ENCODE assay signal across 8 cellular contexts in genomic region chr14:55025948-55026347, GRCh38. TPM values are rescaled to one million over a fixed set of nuclear protein-coding genes. Genes with fewer than 3 reads are reported as not detected.
DNase-seq lines count a peak whose midpoint lies in the region; ATAC-seq, FAIRE-seq and TF ChIP-seq lines count a peak whose summit lies in the region.

No MANE protein-coding gene starts in this region.

- no peak for ATAC-seq in activated T-cell treated with anti-CD3 and anti-CD28 coated beads, Interleukin-2, amount 50 U/mL, for 72 hours (replicated peaks in 1 of 2)
- no peak for ATAC-seq in activated T-helper 17 cell treated with anti-CD3 and anti-CD28 coated beads, Interleukin-2, amount 50 U/mL, for 72 hours (replicated peaks)
- no peak for ATAC-seq in HG03175 (IDR thresholded peaks at IDR 0.05; ENCODE audit: unreplicated experiment)

- H3K4me3 Mint-ChIP-seq in activated T-cell treated with anti-CD3 and anti-CD28 coated beads, Interleukin-2, amount 50 U/mL, for 72 hours, result peak overlapping the region; percentile 87 to 94
- H3K4me3 Mint-ChIP-seq in activated T-helper 17 cell treated with anti-CD3 and anti-CD28 coated beads, Interleukin-2, amount 50 U/mL, for 72 hours, result peak overlapping the region; percentile 93

- peaks cover 47% of the 10 kb centered on the region for H3K4me1 Mint-ChIP-seq in activated T-cell treated with anti-CD3 and anti-CD28 coated beads, Interleukin-2, amount 50 U/mL, for 72 hours (ENCODE audit: low read depth)
- peaks cover 26% of the 10 kb centered on the region for H3K4me1 Mint-ChIP-seq in activated T-helper 17 cell treated with anti-CD3 and anti-CD28 coated beads, Interleukin-2, amount 50 U/mL, for 72 hours

- intact Hi-C loops in tibial artery (cut with DNase I; ENCODE audit: low total_unique reads), result no loop called here

- no peaks in the 10 kb centered on the region for H3K9me3 Mint-ChIP-seq in activated T-cell treated with anti-CD3 and anti-CD28 coated beads, Interleukin-2, amount 50 U/mL, for 72 hours
- no peaks in the 10 kb centered on the region for H3K9me3 Mint-ChIP-seq in activated T-helper 17 cell treated with anti-CD3 and anti-CD28 coated beads, Interleukin-2, amount 50 U/mL, for 72 hours

- H3K79me2 ChIP-seq in keratinocyte (ENCODE audit: control insufficient read depth, insufficient read depth, low read length), result peaks cover 63% of the 10 kb centered on the region

- DNase-seq in activated T-cell treated with anti-CD3 and anti-CD28 coated beads, Interleukin-2, amount 50 U/mL, for 72 hours, result no peak
- no peak for DNase-seq in activated T-cell treated with anti-CD3 and anti-CD28 coated beads, Interleukin-2, amount 50 U/mL, for 48 hours
- no peak for DNase-seq in keratinocyte (ENCODE audit: low read depth, low spot score)
- no peak for DNase-seq in tibial artery
- no peak for DNase-seq in GM12891 (ENCODE audit: insufficient read length, low spot score)
- DNase-seq in NAMALWA (ENCODE audit: low spot score), result no peak

- no peak for TF ChIP-seq POLR2A in GM12891 (IDR thresholded peaks at IDR 0.05; ENCODE audit: low read depth, low read length)

- no peaks in the 10 kb centered on the region for H3K27me3 Mint-ChIP-seq in activated T-cell treated with anti-CD3 and anti-CD28 coated beads, Interleukin-2, amount 50 U/mL, for 72 hours (ENCODE audit: low read depth)
- H3K27me3 Mint-ChIP-seq in activated T-helper 17 cell treated with anti-CD3 and anti-CD28 coated beads, Interleukin-2, amount 50 U/mL, for 72 hours, result no peaks in the 10 kb centered on the region

- H3K27ac ChIP-seq in keratinocyte (ENCODE audit: control insufficient read depth, insufficient read depth, low read length) (peak overlapping the region; percentile 96), tibial artery (peak overlapping the region in 1 of 2 donors; percentile 83)

- peak overlapping the region; percentile 99 for H2AFZ ChIP-seq in keratinocyte (ENCODE audit: control insufficient read depth, low read length)

- no peaks in the 10 kb centered on the region for H3K36me3 ChIP-seq in keratinocyte (ENCODE audit: control insufficient read depth in 2 of 2, extremely low read depth in 1 of 2, insufficient read depth in 2 of 2, low read length in 2 of 2)
- no peaks in the 10 kb centered on the region for H3K36me3 ChIP-seq in tibial artery

- peaks cover 3 to 20% of the 10 kb centered on the region in 2 donors for H3K36me3 Mint-ChIP-seq in activated T-cell treated with anti-CD3 and anti-CD28 coated beads, Interleukin-2, amount 50 U/mL, for 72 hours (ENCODE audit: insufficient read depth in 2 of 2)
- H3K36me3 Mint-ChIP-seq in activated T-helper 17 cell treated with anti-CD3 and anti-CD28 coated beads, Interleukin-2, amount 50 U/mL, for 72 hours (ENCODE audit: low read depth), result peaks cover 48% of the 10 kb centered on the region

- no peaks in the 10 kb centered on the region for H4K20me1 ChIP-seq in keratinocyte (ENCODE audit: control insufficient read depth, extremely low read depth, insufficient read depth, low read length)

- H3K27me3 ChIP-seq in keratinocyte (ENCODE audit: control insufficient read depth, extremely low read depth, insufficient read depth, low read length), result no peaks in the 10 kb centered on the region
- H3K27me3 ChIP-seq in tibial artery, result no peaks in the 10 kb centered on the region

- H3K4me1 ChIP-seq in keratinocyte (ENCODE audit: control insufficient read depth, extremely low read depth, insufficient read depth, low read length), result peaks cover 19% of the 10 kb centered on the region
- H3K4me1 ChIP-seq in tibial artery, result peaks cover 0 to 33% (median 18%) of the 10 kb centered on the region in 4 donors

- no peaks in the 10 kb centered on the region for H3K9me3 ChIP-seq in keratinocyte (ENCODE audit: control insufficient read depth, low read depth, low read length)
- no peaks in the 10 kb centered on the region for H3K9me3 ChIP-seq in tibial artery

- H3K4me3 ChIP-seq in keratinocyte (ENCODE audit: control insufficient read depth in 2 of 3, extremely low read depth in 1 of 3, insufficient read depth in 2 of 3, low read depth in 1 of 3, low read length in 3 of 3) (peak overlapping the region; percentile 81 to 98 (median 86)), tibial artery (peak overlapping the region; percentile 83 to 84)

- dilution Hi-C loops in keratinocyte (cut with MboI; ENCODE audit: extremely low pct_ligation_motif_present, low sequenced_read_pairs), result no loop called here

- H3K9me1 ChIP-seq in keratinocyte (ENCODE audit: control insufficient read depth, extremely low read depth, insufficient read depth, low read length), result peaks cover 2% of the 10 kb centered on the region

- FAIRE-seq in keratinocyte (lab: Jason Lieb, UNC) (no peak), GM12891 (lab: Jason Lieb, UNC) (no peak)

- peak overlapping the region; percentile 96 for H3K9ac ChIP-seq in keratinocyte (ENCODE audit: control insufficient read depth, extremely low read depth, insufficient read depth, low read length)

- TF ChIP-seq CTCF in keratinocyte (optimal IDR thresholded peaks at IDR 0.05 in 1 of 3, IDR thresholded peaks at IDR 0.05 in 1 of 3, conservative IDR thresholded peaks at IDR 0.05 in 1 of 3; ENCODE audit: extremely low read depth in 1 of 3, insufficient read depth in 2 of 3, low read length in 3 of 3) (no peak), tibial artery (IDR thresholded peaks at IDR 0.05) (no peak)

- peak overlapping the region; percentile 99 for H3K27ac Mint-ChIP-seq in activated T-cell treated with anti-CD3 and anti-CD28 coated beads, Interleukin-2, amount 50 U/mL, for 72 hours
- peak overlapping the region; percentile 89 for H3K27ac Mint-ChIP-seq in activated T-helper 17 cell treated with anti-CD3 and anti-CD28 coated beads, Interleukin-2, amount 50 U/mL, for 72 hours

- H3K4me2 ChIP-seq in keratinocyte (ENCODE audit: control insufficient read depth, extremely low read depth, insufficient read depth, low read depth, low read length), result peak overlapping the region; percentile 97

TF ChIP-seq in GM12891, 5 proteins besides CTCF, POLR2A, EP300 and RAD21:
- TF ChIP-seq PAX5 (IDR thresholded peaks at IDR 0.05; ENCODE audit: insufficient read depth, low read length, severe bottlenecking) (no peak), POU2F2 (IDR thresholded peaks at IDR 0.05; ENCODE audit: low read depth, low read length) (no peak), SPI1 (IDR thresholded peaks at IDR 0.05; ENCODE audit: low read depth, low read length) (no peak), POLR2AphosphoS5 (IDR thresholded peaks at IDR 0.05; ENCODE audit: low read depth, low read length) (no peak), TAF1 (IDR thresholded peaks at IDR 0.05; ENCODE audit: low read depth, low read length) (no peak)

RNA-seq across cellular contexts. Expression of gene WDHD1, which starts 1.0 kb away (rescaled TPM):
- total RNA-seq in activated T-cell treated with anti-CD3 and anti-CD28 coated beads, Interleukin-2, amount 50 U/mL, for 72 hours, result 10 to 100 TPM; 43.7 to 50.7 TPM
- 10 to 100 TPM; 39.9 to 60.0 TPM for total RNA-seq in activated T-helper 17 cell treated with anti-CD3 and anti-CD28 coated beads, Interleukin-2, amount 50 U/mL, for 72 hours
- 4.8 to 13.0 TPM (median 7.4 TPM) in 3 replicates for polyA plus RNA-seq in keratinocyte
- 8.1 TPM for polyA plus RNA-seq in keratinocyte (2011; ENCODE audit: low read depth)
- polyA plus RNA-seq in keratinocyte (2011; cell fraction: cytosol; rRNA removed), result 2.9 and 5.6 TPM in 2 replicates
- 4.9 and 6.5 TPM in 2 replicates for polyA plus RNA-seq in keratinocyte (2011; cell fraction: nucleus; rRNA removed)
- polyA plus RNA-seq in keratinocyte (2012; ENCODE audit: low replicate concordance), result 2.1 and 7.5 TPM in 2 replicates
- 3.4 to 18.2 TPM (median 6.3 TPM) in 3 replicates for polyA minus RNA-seq in keratinocyte
- 2.9 TPM for polyA minus RNA-seq in keratinocyte (2011; cell fraction: cytosol; rRNA and poly(A)+ RNA removed)
- polyA minus RNA-seq in keratinocyte (2011; cell fraction: nucleus; rRNA and poly(A)+ RNA removed), result 3.7 and 11.9 TPM in 2 replicates
- polyA plus RNA-seq in GM12891 (2012; ENCODE audit: low read depth, missing spikeins), result 13.6 TPM

RNA-seq across cellular contexts. Expression of gene SOCS4, which starts 1.1 kb away (rescaled TPM):
- total RNA-seq in activated T-cell treated with anti-CD3 and anti-CD28 coated beads, Interleukin-2, amount 50 U/mL, for 72 hours, result 10 to 100 TPM; 25.9 to 27.0 TPM
- 10 to 100 TPM; 17.5 to 36.5 TPM for total RNA-seq in activated T-helper 17 cell treated with anti-CD3 and anti-CD28 coated beads, Interleukin-2, amount 50 U/mL, for 72 hours
- 6.9 to 14.1 TPM (median 10.7 TPM) in 3 replicates for polyA plus RNA-seq in keratinocyte
- polyA plus RNA-seq in keratinocyte (2011; ENCODE audit: low read depth), result 7.1 TPM
- polyA plus RNA-seq in keratinocyte (2011; cell fraction: cytosol; rRNA removed), result 4.4 and 8.4 TPM in 2 replicates
- 13.8 and 18.3 TPM in 2 replicates for polyA plus RNA-seq in keratinocyte (2011; cell fraction: nucleus; rRNA removed)
- polyA plus RNA-seq in keratinocyte (2012; ENCODE audit: low replicate concordance), result 7.2 and 10.6 TPM in 2 replicates
- polyA minus RNA-seq in keratinocyte, result 4.7 to 15.3 TPM (median 8.5 TPM) in 3 replicates
- polyA minus RNA-seq in keratinocyte (2011; cell fraction: cytosol; rRNA and poly(A)+ RNA removed), result 9.0 TPM
- 7.4 and 16.1 TPM in 2 replicates for polyA minus RNA-seq in keratinocyte (2011; cell fraction: nucleus; rRNA and poly(A)+ RNA removed)
- polyA plus RNA-seq in GM12891 (2012; ENCODE audit: low read depth, missing spikeins), result 7.3 TPM

RNA-seq across cellular contexts. Expression of gene MAPK1IP1L, which starts 25.5 kb away (rescaled TPM):
- 10 to 100 TPM; 90.9 to 91.4 TPM for total RNA-seq in activated T-cell treated with anti-CD3 and anti-CD28 coated beads, Interleukin-2, amount 50 U/mL, for 72 hours
- total RNA-seq in activated T-helper 17 cell treated with anti-CD3 and anti-CD28 coated beads, Interleukin-2, amount 50 U/mL, for 72 hours, result 100 to 1,000 TPM; 106 to 114 TPM
- polyA plus RNA-seq in keratinocyte, result 48.5 to 114 TPM (median 53.0 TPM) in 3 replicates
- 11.3 TPM for polyA plus RNA-seq in keratinocyte (2011; ENCODE audit: low read depth)
- 81.8 and 103 TPM in 2 replicates for polyA plus RNA-seq in keratinocyte (2011; cell fraction: cytosol; rRNA removed)
- polyA plus RNA-seq in keratinocyte (2011; cell fraction: nucleus; rRNA removed), result 84.0 and 134 TPM in 2 replicates
- polyA plus RNA-seq in keratinocyte (2012; ENCODE audit: low replicate concordance), result 43.0 and 57.7 TPM in 2 replicates
- 170 to 503 TPM (median 289 TPM) in 3 replicates for polyA minus RNA-seq in keratinocyte
- polyA minus RNA-seq in keratinocyte (2011; cell fraction: cytosol; rRNA and poly(A)+ RNA removed), result 245 TPM
- polyA minus RNA-seq in keratinocyte (2011; cell fraction: nucleus; rRNA and poly(A)+ RNA removed), result 43.7 and 61.0 TPM in 2 replicates
- 59.6 TPM for polyA plus RNA-seq in GM12891 (2012; ENCODE audit: low read depth, missing spikeins)
